ENCODE assay signal across 8 cellular contexts in the genomic region with DNA sequence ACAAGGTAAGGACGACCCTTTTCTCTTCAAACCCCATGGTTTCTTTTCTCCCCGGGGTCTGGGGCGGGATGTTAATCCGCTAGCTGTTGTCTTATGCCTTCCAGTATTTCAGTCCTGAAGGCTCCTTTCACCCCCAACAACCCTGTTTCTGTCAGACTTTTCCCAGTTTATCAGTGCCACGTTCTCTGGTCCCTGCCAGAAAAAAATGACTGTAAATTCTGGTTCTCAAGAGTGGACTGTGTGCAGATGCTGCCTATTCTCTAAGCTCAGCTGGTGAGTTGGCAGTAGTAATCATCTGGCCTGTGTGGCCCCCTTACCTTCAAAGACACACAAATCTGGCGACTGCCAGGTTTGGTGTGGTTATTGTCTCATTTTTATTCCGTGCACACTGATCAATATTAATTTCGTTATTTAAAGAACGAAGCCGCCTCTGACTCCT. TPM values are rescaled to one million over a fixed set of nuclear protein-coding genes. Genes with fewer than 3 reads are reported as not detected.
DNase-seq lines count a peak whose midpoint lies in the region; ATAC-seq and TF ChIP-seq lines count a peak whose summit lies in the region.

No MANE protein-coding gene starts in this region.

- H3K9me3 ChIP-seq in DOHH2 (ENCODE audit: control insufficient read depth, insufficient read depth, low read length) (no peaks in the 10 kb centered on the region), colonic mucosa (no peaks in the 10 kb centered on the region), neural cell (ENCODE audit: low read length) (no peaks in the 10 kb centered on the region)

- H3K27me3 ChIP-seq in DOHH2 (ENCODE audit: control insufficient read depth, low read length) (no peaks in the 10 kb centered on the region), colonic mucosa (no peaks in the 10 kb centered on the region), neural cell (ENCODE audit: insufficient read depth, low read depth, low read length) (no peaks in the 10 kb centered on the region)

- H3K9me2 ChIP-seq in DOHH2 (replicated peaks; ENCODE audit: control insufficient read depth, low read length) = no peaks in the 10 kb centered on the region
- no peaks in the 10 kb centered on the region for H3K9me2 ChIP-seq in neural cell (ENCODE audit: insufficient read depth, low read length)

- H3K36me3 ChIP-seq in DOHH2 (ENCODE audit: control insufficient read depth, low read length) = peaks cover 13% of the 10 kb centered on the region
- no peaks in the 10 kb centered on the region for H3K36me3 ChIP-seq in colonic mucosa
- no peaks in the 10 kb centered on the region for H3K36me3 ChIP-seq in neural cell (ENCODE audit: insufficient read depth, low read length)

- H3K79me2 ChIP-seq in DOHH2 (ENCODE audit: control insufficient read depth, low read length) (peaks cover 64% of the 10 kb centered on the region), neural cell (replicated peaks; ENCODE audit: insufficient read depth, low read length) (peaks cover 57% of the 10 kb centered on the region)

- no peak for TF ChIP-seq RAD21 in neural cell (conservative IDR thresholded peaks at IDR 0.05)

- ATAC-seq in HG03571 (IDR thresholded peaks at IDR 0.05; ENCODE audit: unreplicated experiment) (no peak), GM18505 (IDR thresholded peaks at IDR 0.05; ENCODE audit: unreplicated experiment) (no peak), GM19395 (IDR thresholded peaks at IDR 0.05; ENCODE audit: unreplicated experiment) (no peak)

- intact Hi-C loops in colonic mucosa (cut with DNase I) = no loop called here

- H3K4me1 ChIP-seq in DOHH2 (ENCODE audit: control insufficient read depth, low read length) (peaks cover 40% of the 10 kb centered on the region), colonic mucosa (peaks cover 4% of the 10 kb centered on the region)

- no peak for TF ChIP-seq EP300 in neural cell (conservative IDR thresholded peaks at IDR 0.05; ENCODE audit: poor library complexity, severe bottlenecking)

- TF ChIP-seq POLR2A in GM18505 (IDR thresholded peaks at IDR 0.05; ENCODE audit: borderline replicate concordance, extremely low read depth, insufficient read depth, insufficient read length) = no peak

- H3K27ac ChIP-seq in DOHH2 (ENCODE audit: low read depth, low read length) (peak overlapping the region; percentile 94), colonic mucosa (peak overlapping the region; percentile 82), neural cell (ENCODE audit: low read length) (peak overlapping the region; percentile 98)

- H4K20me1 ChIP-seq in DOHH2 (ENCODE audit: control insufficient read depth, insufficient read depth, low read depth, low read length) (no peaks in the 10 kb centered on the region), neural cell (ENCODE audit: insufficient read depth) (peaks cover 3% of the 10 kb centered on the region)

- DNase-seq in LNCaP clone FGC (ENCODE audit: low read depth) (no peak), colonic mucosa (no peak), SIG-M5 treated with dmso at 0.1 percent for 504 hours (lab: John Stamatoyannopoulos, UW; ENCODE audit: unreplicated experiment) (no peak)

- no peak for TF ChIP-seq CTCF in DOHH2 (IDR thresholded peaks at IDR 0.05; ENCODE audit: low read depth, low read length, poor library complexity, severe bottlenecking)
- no peak for TF ChIP-seq CTCF in LNCaP clone FGC (IDR thresholded peaks at IDR 0.05; ENCODE audit: control insufficient read depth, extremely low read depth, insufficient read depth)
- no peak for TF ChIP-seq CTCF in colonic mucosa (IDR thresholded peaks at IDR 0.05)
- no peak for TF ChIP-seq CTCF in neural cell (IDR thresholded peaks at IDR 0.05; ENCODE audit: poor library complexity, severe bottlenecking)

- H3F3A ChIP-seq in DOHH2 (ENCODE audit: control insufficient read depth, insufficient read depth) = peaks cover 11% of the 10 kb centered on the region
- no peaks in the 10 kb centered on the region for H3F3A ChIP-seq in neural cell (ENCODE audit: insufficient read depth, low read length, poor library complexity, severe bottlenecking)

- H2AFZ ChIP-seq in neural cell (ENCODE audit: low read depth, low read length) = peak overlapping the region; percentile 66

- H3K9ac ChIP-seq in colonic mucosa (ENCODE audit: low read depth in 2 of 2, low read length in 2 of 2) (peak overlapping the region; percentile 68 to 83), neural cell (ENCODE audit: low read length) (peak overlapping the region; percentile 92)

- H3K4me2 ChIP-seq in DOHH2 (ENCODE audit: low read length) (peak overlapping the region; percentile 82), neural cell (ENCODE audit: low read length) (peak overlapping the region; percentile 69)

- H3K4me3 ChIP-seq in DOHH2 (ENCODE audit: low read length) (peak overlapping the region; percentile 99), LNCaP clone FGC (ENCODE audit: low read depth, low read length) (peak overlapping the region; percentile 63), colonic mucosa (peak overlapping the region; percentile 89), neural cell (ENCODE audit: low read length) (peak overlapping the region; percentile 94)

TF ChIP-seq in neural cell, 6 proteins besides CTCF, POLR2A, EP300 and RAD21:
- no peak for TF ChIP-seq EZH2 (IDR thresholded peaks at IDR 0.05; ENCODE audit: borderline replicate concordance, insufficient read depth, low read length, poor library complexity, severe bottlenecking)
- no peak for TF ChIP-seq TAF1 (IDR thresholded peaks at IDR 0.05; ENCODE audit: low read depth)
- no peak for TF ChIP-seq SMC3 (conservative IDR thresholded peaks at IDR 0.05; ENCODE audit: poor library complexity)
- no peak for TF ChIP-seq MXI1 (conservative IDR thresholded peaks at IDR 0.05; ENCODE audit: poor library complexity, severe bottlenecking)
- no peak for TF ChIP-seq POLR2AphosphoS5 (IDR thresholded peaks at IDR 0.05)
TF ChIP-seq in neural cell: peak in this region for 0.

RNA-seq across cellular contexts. Expression of a gene that starts 0.9 kb away (rescaled TPM):
- 100 to 1,000 TPM in 1 of 2 donors, 10 to 100 TPM in 1; 96.6 to 115 TPM for total RNA-seq in colonic mucosa
- polyA plus RNA-seq in neural cell = 122 and 139 TPM in 2 replicates
- 140 and 142 TPM in 2 replicates for polyA minus RNA-seq in neural cell
